ENCODE assay signal across 1 cellular context in the genomic region with DNA sequence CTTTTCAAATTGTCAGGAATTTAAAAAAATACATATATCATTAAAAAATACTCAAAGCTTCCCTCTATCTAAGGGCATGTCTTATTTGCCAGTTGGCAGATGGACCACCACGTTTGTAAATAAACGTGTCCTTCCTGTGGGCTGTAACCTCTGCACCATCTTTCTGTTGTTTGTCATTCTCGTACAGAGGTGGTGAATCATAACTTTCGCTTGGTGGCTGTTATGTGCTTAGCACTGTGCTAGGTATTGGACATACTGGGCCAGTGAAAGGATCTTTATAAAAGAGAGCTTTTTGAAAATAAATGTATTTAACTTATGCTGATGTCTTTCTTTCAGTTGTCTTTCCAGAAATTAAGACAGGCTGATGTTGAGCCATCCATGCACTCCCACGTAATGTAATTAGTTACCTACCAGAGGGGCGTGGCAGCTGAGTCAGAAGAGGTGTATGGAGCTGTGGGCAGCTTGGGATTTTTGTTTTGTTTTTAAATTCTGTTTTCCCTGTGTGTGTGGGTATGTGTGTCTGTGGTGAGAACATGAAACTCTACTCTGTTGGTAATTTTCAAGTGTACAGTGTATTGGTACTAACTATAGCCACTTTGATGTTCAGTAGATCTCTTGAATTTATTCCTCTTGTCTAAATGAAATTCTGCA.
A peak's percentile ranks its signal among the peaks of the same experiment; 100 is the strongest.
TF ChIP-seq lines count a peak whose summit lies in the region.

No MANE protein-coding gene starts in this region.

TF ChIP-seq in HCT116, 20 proteins besides CTCF, POLR2A, EP300 and RAD21:
- no peak for TF ChIP-seq CEBPB (IDR thresholded peaks at IDR 0.05; ENCODE audit: low read depth)
- peak; percentile 49; the same call in 1 of the 2 replicates for TF ChIP-seq CBX3 (IDR thresholded peaks at IDR 0.05; ENCODE audit: low read depth)
- TF ChIP-seq JUND (IDR thresholded peaks at IDR 0.05), result peak; percentile 38; the same call in 1 of the 2 replicates
- peak; percentile 32; the same call in 1 of the 2 replicates for TF ChIP-seq FOSL1 (IDR thresholded peaks at IDR 0.05; ENCODE audit: low read depth)
- no peak for TF ChIP-seq YY1 (IDR thresholded peaks at IDR 0.05; ENCODE audit: extremely low read depth, insufficient replicate concordance, low read depth, low read length)
- 0 out of 2 replicates have a peak, but pooled peaks have one; percentile 18 for TF ChIP-seq SP1 (IDR thresholded peaks at IDR 0.05; ENCODE audit: low read depth)
- TF ChIP-seq ATF3 (IDR thresholded peaks at IDR 0.05), result no peak
- TF ChIP-seq EGR1 (IDR thresholded peaks at IDR 0.05; ENCODE audit: low read depth), result peak; percentile 58; the same call in 1 of the 2 replicates
- no peak for TF ChIP-seq EZH2 (IDR thresholded peaks at IDR 0.05)
